30 cellular contexts compared by ENCODE assay signal in genomic region chr10:124869941-124870340, GRCh38.
"Had no signal": no experiment of that assay in that cellular context is flagged by ENCODE, and none has a peak within 500 bp of the region (broad histone marks: within the 10 kb centered on the region; RNA-seq: fewer than 3 reads in every experiment).

No MANE protein-coding gene starts in this region.

- H3K4me3 ChIP-seq: coronary artery, gastroesophageal sphincter, heart left ventricle, left ventricle myocardium inferior, lung, mucosa of descending colon, neural progenitor cell, prostate gland, right atrium auricular region, smooth muscle cell, stomach, thyroid gland had no signal

- DNase-seq: dermis blood vessel endothelial cell; effector memory CD4-positive, alpha-beta T cell; erythroblast; foreskin fibroblast; heart left ventricle; hippocampal formation; kidney glomerular epithelial cell; left colon; left ventricle myocardium inferior; mesenchymal stem cell; mucosa of descending colon; naive B cell; stimulated activated CD4-positive, alpha-beta T cell treated with anti-CD3 and anti-CD28 coated beads, Interleukin-2, amount 100 ng/mL, for 24 hours; stimulated activated CD4-positive, alpha-beta T cell treated with anti-CD3 and anti-CD28 coated beads, Interleukin-4, amount 100 ng/mL, for 24 hours; stimulated activated naive CD4-positive, alpha-beta T cell treated with Interleukin-2 at 50 U/mL for 16 hours; stomach; thyroid gland; trophoblast cell had no signal

- H3K4me3 Mint-ChIP-seq: mesothelial cell of epicardium; naive B cell; natural killer cell treated with Interleukin-12 subunit alpha and Interleukin-12 subunit beta and Interleukin-15 and Interleukin-18, amount 100 ng/mL, for 72 hours; neural progenitor cell; stimulated activated effector memory CD8-positive, alpha-beta T cell treated with anti-CD3 and anti-CD28 coated beads, Interleukin-12 subunit alpha, Interleukin-12 subunit beta, amount 100 ng/mL, for 72 hours had no signal

- ATAC-seq: gastroesophageal sphincter; heart left ventricle; mucosa of descending colon; natural killer cell treated with Interleukin-12 subunit alpha and Interleukin-12 subunit beta and Interleukin-15 and Interleukin-18, amount 100 ng/mL, for 72 hours; sciatic nerve; stimulated activated effector memory CD8-positive, alpha-beta T cell treated with anti-CD3 and anti-CD28 coated beads, Interleukin-12 subunit alpha, Interleukin-12 subunit beta, amount 100 ng/mL, for 72 hours had no signal

- H3K9me3 ChIP-seq: gastroesophageal sphincter, mucosa of descending colon, prostate gland, right atrium auricular region, thyroid gland had no signal

- H3K27ac Mint-ChIP-seq: mesothelial cell of epicardium; naive B cell; natural killer cell treated with Interleukin-12 subunit alpha and Interleukin-12 subunit beta and Interleukin-15 and Interleukin-18, amount 100 ng/mL, for 72 hours; neural progenitor cell; stimulated activated effector memory CD8-positive, alpha-beta T cell treated with anti-CD3 and anti-CD28 coated beads, Interleukin-12 subunit alpha, Interleukin-12 subunit beta, amount 100 ng/mL, for 72 hours had no signal

- H3K4me1 ChIP-seq: gastroesophageal sphincter, neural progenitor cell, parathyroid adenoma, prostate gland, thyroid gland had no signal

- H3K4me1 Mint-ChIP-seq: neural progenitor cell; stimulated activated effector memory CD8-positive, alpha-beta T cell treated with anti-CD3 and anti-CD28 coated beads, Interleukin-12 subunit alpha, Interleukin-12 subunit beta, amount 100 ng/mL, for 72 hours had no signal

- H3K36me3 Mint-ChIP-seq: mesothelial cell of epicardium; naive B cell; natural killer cell treated with Interleukin-12 subunit alpha and Interleukin-12 subunit beta and Interleukin-15 and Interleukin-18, amount 100 ng/mL, for 72 hours; neural progenitor cell; stimulated activated effector memory CD8-positive, alpha-beta T cell treated with anti-CD3 and anti-CD28 coated beads, Interleukin-12 subunit alpha, Interleukin-12 subunit beta, amount 100 ng/mL, for 72 hours had no signal

- H3K36me3 ChIP-seq: gastroesophageal sphincter, heart left ventricle, left ventricle myocardium inferior, neural progenitor cell, prostate gland, right atrium auricular region, stomach, thyroid gland had no signal

- H3K27me3 ChIP-seq: heart left ventricle, neural progenitor cell, right atrium auricular region, stomach, thyroid gland had no signal

- H3K27ac ChIP-seq: coronary artery, gastroesophageal sphincter, heart left ventricle, left ventricle myocardium inferior, neural progenitor cell, parathyroid adenoma, prostate gland, right atrium auricular region, stomach, thyroid gland had no signal

- H3K27me3 Mint-ChIP-seq: natural killer cell treated with Interleukin-12 subunit alpha and Interleukin-12 subunit beta and Interleukin-15 and Interleukin-18, amount 100 ng/mL, for 72 hours had no signal
